8 cellular contexts compared by ENCODE assay signal in genomic region chr22:18056802-18057474, GRCh38. TPM values are rescaled to one million over a fixed set of nuclear protein-coding genes. Genes with fewer than 3 reads are reported as not detected.
A peak's percentile ranks its signal among the peaks of the same experiment; 100 is the strongest.
DNase-seq lines count a peak whose midpoint lies in the region; ATAC-seq and TF ChIP-seq lines count a peak whose summit lies in the region.

No MANE protein-coding gene starts in this region.

- H3K4me3 ChIP-seq in OCI-LY7 (ENCODE audit: low read depth, low read length, poor library complexity, severe bottlenecking): peak overlapping the region; percentile 50
- peak overlapping the region in 1 of 2 donors; percentile 6 for H3K4me3 ChIP-seq in muscle layer of duodenum (ENCODE audit: low read depth in 1 of 2, low read length in 2 of 2)

- H2AFZ ChIP-seq in OCI-LY7 (ENCODE audit: low read length): peak overlapping the region; percentile 32

- no peak overlapping the region for H3K4me3 Mint-ChIP-seq in Calu3 (ENCODE audit: low read depth, unreplicated experiment)

- 0 out of 2 replicates have a peak, but pooled peaks cover 7% of the 10 kb centered on the region for H3K79me2 ChIP-seq in OCI-LY7 (ENCODE audit: insufficient read depth, low read depth, low read length)

- no peaks in the 10 kb centered on the region for H3K27me3 Mint-ChIP-seq in Calu3 (ENCODE audit: unreplicated experiment)

- CTCF ChIA-PET in Calu3 (lab: Charles Lee): interaction anchor here (0.6 to 2.0 kb wide), 8 partner anchors 12 to 782 kb away, joined by 3 to 9 read pairs (median 4); no protein-coding TSS in a partner anchor
- CTCF ChIA-PET in OCI-LY7 (lab: Charles Lee; ENCODE audit: unreplicated experiment): interaction anchor here (0.6 to 3.1 kb wide), 10 partner anchors 8 to 66 kb away, joined by 3 to 15 read pairs (median 5); no protein-coding TSS in a partner anchor

- H4K20me1 ChIP-seq in OCI-LY7 (ENCODE audit: insufficient read depth, low read length): no peaks in the 10 kb centered on the region

- H3K27ac ChIP-seq in OCI-LY7 (ENCODE audit: low read depth, low read length, poor library complexity, severe bottlenecking) (peak overlapping the region; percentile 65), muscle layer of duodenum (ENCODE audit: low read length) (peak overlapping the region; percentile 91)

- H3K36me3 Mint-ChIP-seq in Calu3 (ENCODE audit: insufficient read depth, unreplicated experiment): peaks cover 4% of the 10 kb centered on the region

- H3K4me2 ChIP-seq in OCI-LY7 (ENCODE audit: low read length): peak overlapping the region; percentile 58

- H3K9me3 ChIP-seq in OCI-LY7 (ENCODE audit: low read length) (no peaks in the 10 kb centered on the region), muscle layer of duodenum (ENCODE audit: control insufficient read depth in 1 of 2, low read length in 2 of 2) (no peaks in the 10 kb centered on the region)

- intact Hi-C loops in Calu3 (cut with micrococcal nuclease; ENCODE audit: unreplicated experiment) (loop anchor here (2.0 to 5.0 kb wide), 2 partner anchors 24 to 35 kb away; partner anchors contain the start of gene MICAL3), OCI-LY7 (cut with micrococcal nuclease; ENCODE audit: unreplicated experiment) (no loop called here)

- H3K27ac Mint-ChIP-seq in Calu3 (ENCODE audit: unreplicated experiment): peak overlapping the region; percentile 60

- peaks cover 3% of the 10 kb centered on the region for H3K9me3 Mint-ChIP-seq in Calu3 (ENCODE audit: low read depth, unreplicated experiment)

- H3K36me3 ChIP-seq in OCI-LY7 (ENCODE audit: insufficient read depth, low read length) (no peaks in the 10 kb centered on the region), muscle layer of duodenum (ENCODE audit: control insufficient read depth in 1 of 2, insufficient read depth in 2 of 2, low read length in 2 of 2) (no peaks in the 10 kb centered on the region)

- H3K27me3 ChIP-seq in muscle layer of duodenum (ENCODE audit: low read depth, low read length): no peaks in the 10 kb centered on the region

- BruUV-seq in Calu3 (replicated peaks; lab: Mats Ljungman, UMichigan) (TSS peak; percentile 63), OCI-LY7 (replicated peaks; lab: Mats Ljungman, UMichigan) (no TSS peak)

- H3K4me1 ChIP-seq in OCI-LY7 (ENCODE audit: insufficient read depth, low read length, poor library complexity, severe bottlenecking): peaks cover 53% of the 10 kb centered on the region
- H3K4me1 ChIP-seq in muscle layer of duodenum (ENCODE audit: control insufficient read depth in 1 of 2, insufficient read depth in 2 of 2, low read length in 2 of 2): peaks cover 11 to 12% of the 10 kb centered on the region in 2 donors

- POLR2A ChIA-PET in OCI-LY7 (lab: Charles Lee): interaction anchor here (0.6 to 5.1 kb wide), 15 partner anchors 9 to 278 kb away, joined by 3 to 48 read pairs (median 5); no protein-coding TSS in a partner anchor

- ATAC-seq in GM21528 (IDR thresholded peaks at IDR 0.05; ENCODE audit: low FRiP score, unreplicated experiment): peak; percentile 47

- H3K4me1 Mint-ChIP-seq in Calu3 (ENCODE audit: low read depth, unreplicated experiment): peaks cover 51% of the 10 kb centered on the region

- DNase-seq in Calu3: peak; percentile 40
- peak; percentile 69 for DNase-seq in OCI-LY7 (ENCODE audit: low spot score)
- DNase-seq in NCI-H1105 treated with DMSO at 0.1 percent for 48 hours (lab: John Stamatoyannopoulos, UW): no peak
- DNase-seq in NCI-H2171 (lab: John Stamatoyannopoulos, UW): no peak
- no peak for DNase-seq in NCI-H2196 (lab: John Stamatoyannopoulos, UW; ENCODE audit: unreplicated experiment)
- DNase-seq in hepatic stellate cell (ENCODE audit: low spot score): no peak

- TF ChIP-seq CTCF in Calu3 (IDR thresholded peaks at IDR 0.05; ENCODE audit: unreplicated experiment): no peak
- TF ChIP-seq CTCF in OCI-LY7 (conservative IDR thresholded peaks at IDR 0.05; ENCODE audit: low read length): no peak

- no peaks in the 10 kb centered on the region for H3K9me2 ChIP-seq in OCI-LY7 (ENCODE audit: insufficient read depth, low read length)

RNA-seq across cellular contexts. Expression of gene PEX26, which starts 20.9 kb away (rescaled TPM):
- 46.1 and 47.0 TPM in 2 replicates for total RNA-seq in Calu3 (2022)
- total RNA-seq in OCI-LY7 (2014; rRNA removed; shearing (Covaris generic)): 17.6 and 22.4 TPM in 2 replicates
- 37.8 and 43.5 TPM in 2 replicates for total RNA-seq in OCI-LY7 (2022)

RNA-seq across cellular contexts. Expression of gene MICAL3, which starts 32.6 kb away (rescaled TPM):
- total RNA-seq in Calu3 (2022) (60.6 and 71.3 TPM in 2 replicates), OCI-LY7 (2022) (175 and 210 TPM in 2 replicates)
- total RNA-seq in OCI-LY7 (2014; rRNA removed; shearing (Covaris generic)): 80.9 and 93.2 TPM in 2 replicates

RNA-seq across cellular contexts. Expression of gene TUBA8, which starts 53.7 kb away (rescaled TPM):
- total RNA-seq in Calu3 (2022) (2.4 and 2.6 TPM in 2 replicates), OCI-LY7 (2022) (2.0 TPM in 2 replicates)
- 1.9 and 2.8 TPM in 2 replicates for total RNA-seq in OCI-LY7 (2014; rRNA removed; shearing (Covaris generic))

Comparison
In these comparisons a context has a peak if more than half of its experiments do, and no peak if none do; other contexts are left out.
1. DNase-seq: peak in Calu3 (single experiment) and OCI-LY7 (single experiment); none in NCI-H1105 treated with DMSO at 0.1 percent for 48 hours (single experiment), NCI-H2171 (single experiment), NCI-H2196 (single experiment) and hepatic stellate cell (single experiment).